Comparison of ENCODE assay signal across 39 cellular contexts in genomic region chr19:37511186-37511585, GRCh38.
"Had no signal": no experiment of that assay in that cellular context is flagged by ENCODE, and none has a peak within 500 bp of the region (broad histone marks: within the 10 kb centered on the region; RNA-seq: fewer than 3 reads in every experiment).

No MANE protein-coding gene starts in this region.

- H3K4me3 Mint-ChIP-seq: activated naive CD4-positive, alpha-beta T cell treated with anti-CD3 and anti-CD28 coated beads for 36 hours; activated naive CD4-positive, alpha-beta T cell treated with anti-CD3 and anti-CD28 coated beads, Interleukin-2, amount 10 ng/mL, durations not matched to agents 7 days and 5 days; activated naive CD4-positive, alpha-beta T cell treated with anti-CD3 and anti-CD28 coated beads, Interleukin-2, amount 50 U/mL, for 24 hours; activated naive CD8-positive, alpha-beta T cell; activated naive CD8-positive, alpha-beta T cell treated with anti-CD3 and anti-CD28 coated beads for 36 hours; activated naive CD8-positive, alpha-beta T cell treated with anti-CD3 and anti-CD28 coated beads, Interleukin-2, amount 10 ng/mL, durations not matched to agents 7 days and 5 days; activated naive CD8-positive, alpha-beta T cell treated with anti-CD3 and anti-CD28 coated beads, Interleukin-2, amount 50 U/mL, for 24 hours; activated T-cell treated with anti-CD3 and anti-CD28 coated beads, Interleukin-2, amount 50 U/mL, for 24 hours; activated T-cell treated with anti-CD3 and anti-CD28 coated beads, Interleukin-2, amount 50 U/mL, for 4 hours; activated T-cell treated with anti-CD3 and anti-CD28 coated beads, Interleukin-2, amount 50 U/mL, for 72 hours; activated T-helper 1 cell treated with anti-CD3 and anti-CD28 coated beads, Interleukin-12 subunit alpha, Interleukin-12 subunit beta, Interleukin-2, Interleukin-4 antibody, amounts not matched to agents 30 ng/mL and 10 ng/mL and 1 ng/mL, durations not matched to agents 14 hours and 24 hours and 36 hours; activated T-helper 17 cell treated with anti-CD3 and anti-CD28 coated beads, Interleukin-2, amount 50 U/mL, for 72 hours; brain; central memory CD8-positive, alpha-beta T cell had no signal

- ATAC-seq: activated naive CD4-positive, alpha-beta T cell treated with anti-CD3 and anti-CD28 coated beads, Interleukin-2, amount 50 U/mL, for 72 hours; activated naive CD8-positive, alpha-beta T cell treated with anti-CD3 and anti-CD28 coated beads, Interleukin-2, amount 50 U/mL, for 24 hours; activated T-cell treated with anti-CD3 and anti-CD28 coated beads, Interleukin-2, amount 50 U/mL, for 4 hours; activated T-cell treated with anti-CD3 and anti-CD28 coated beads, Interleukin-2, amount 50 U/mL, for 72 hours; activated T-helper 17 cell treated with anti-CD3 and anti-CD28 coated beads, Interleukin-2, amount 50 U/mL, for 72 hours; body of pancreas had no signal

- H3K4me1 Mint-ChIP-seq: activated naive CD4-positive, alpha-beta T cell treated with anti-CD3 and anti-CD28 coated beads, Interleukin-2, amount 10 ng/mL, durations not matched to agents 7 days and 5 days; activated naive CD4-positive, alpha-beta T cell treated with anti-CD3 and anti-CD28 coated beads, Interleukin-2, amount 50 U/mL, for 24 hours; activated naive CD8-positive, alpha-beta T cell treated with anti-CD3 and anti-CD28 coated beads for 36 hours; activated naive CD8-positive, alpha-beta T cell treated with anti-CD3 and anti-CD28 coated beads, Interleukin-2, amount 10 ng/mL, durations not matched to agents 7 days and 5 days; activated naive CD8-positive, alpha-beta T cell treated with anti-CD3 and anti-CD28 coated beads, Interleukin-2, amount 50 U/mL, for 24 hours; activated T-helper 17 cell treated with anti-CD3 and anti-CD28 coated beads, Interleukin-2, amount 50 U/mL, for 72 hours had no signal

- FAIRE-seq: astrocyte, bronchial epithelial cell had no signal

- H3K4me1 ChIP-seq: ascending aorta, breast epithelium had no signal

- H3K9me3 ChIP-seq: adrenal gland had no signal

- H3K27ac ChIP-seq: adrenal gland, ascending aorta, body of pancreas, brain microvascular endothelial cell, breast epithelium, cardiac muscle cell had no signal

- H3K27me3 ChIP-seq: adrenal gland, ascending aorta, body of pancreas, brain microvascular endothelial cell, breast epithelium, cardiac muscle cell had no signal

- H3K27ac Mint-ChIP-seq: activated naive CD4-positive, alpha-beta T cell treated with anti-CD3 and anti-CD28 coated beads for 36 hours; activated naive CD4-positive, alpha-beta T cell treated with anti-CD3 and anti-CD28 coated beads, Interleukin-2, amount 10 ng/mL, durations not matched to agents 7 days and 5 days; activated naive CD4-positive, alpha-beta T cell treated with anti-CD3 and anti-CD28 coated beads, Interleukin-2, amount 50 U/mL, for 24 hours; activated naive CD4-positive, alpha-beta T cell treated with anti-CD3 and anti-CD28 coated beads, Interleukin-2, amount 50 U/mL, for 72 hours; activated naive CD8-positive, alpha-beta T cell; activated naive CD8-positive, alpha-beta T cell treated with anti-CD3 and anti-CD28 coated beads for 36 hours; activated naive CD8-positive, alpha-beta T cell treated with anti-CD3 and anti-CD28 coated beads, Interleukin-2, amount 10 ng/mL, durations not matched to agents 7 days and 5 days; activated naive CD8-positive, alpha-beta T cell treated with anti-CD3 and anti-CD28 coated beads, Interleukin-2, amount 50 U/mL, for 24 hours; activated T-cell treated with anti-CD3 and anti-CD28 coated beads, Interleukin-2, amount 50 U/mL, for 24 hours; activated T-cell treated with anti-CD3 and anti-CD28 coated beads, Interleukin-2, amount 50 U/mL, for 72 hours; activated T-helper 1 cell treated with anti-CD3 and anti-CD28 coated beads, Interleukin-12 subunit alpha, Interleukin-12 subunit beta, Interleukin-2, Interleukin-4 antibody, amounts not matched to agents 30 ng/mL and 10 ng/mL and 1 ng/mL, durations not matched to agents 14 hours and 24 hours and 36 hours; activated T-helper 17 cell treated with anti-CD3 and anti-CD28 coated beads, Interleukin-2, amount 50 U/mL, for 72 hours; activated T-helper 2 cell treated with anti-CD3 and anti-CD28 coated beads, Interferon-gamma antibody, Interleukin-2, Interleukin-4, amounts not matched to agents 10 μg/mL and 5 μg/mL and 100 μg/mL, durations not matched to agents 14 hours and 24 hours and 36 hours; brain had no signal

- H3K36me3 ChIP-seq: adrenal gland, brain microvascular endothelial cell had no signal

- H3K4me3 ChIP-seq: adrenal gland, ascending aorta, body of pancreas, breast epithelium, cardiac muscle cell had no signal

- DNase-seq: activated effector memory CD4-positive, alpha-beta T cell treated with anti-CD3 and anti-CD28 coated beads, Interleukin-2, amount 50 U/mL, for 16 hours; activated effector memory CD4-positive, alpha-beta T cell treated with Interleukin-2 at 50 U/mL for 16 hours; activated gamma-delta T cell; activated gamma-delta T cell treated with Interleukin-2 at 50 U/mL for 16 hours; activated naive CD4-positive, alpha-beta T cell; activated naive CD4-positive, alpha-beta T cell treated with anti-CD3 and anti-CD28 coated beads for 36 hours; activated naive CD4-positive, alpha-beta T cell treated with anti-CD3 and anti-CD28 coated beads, Interleukin-2, amount 10 ng/mL, durations not matched to agents 7 days and 5 days; activated naive CD4-positive, alpha-beta T cell treated with anti-CD3 and anti-CD28 coated beads, Interleukin-2, amount 50 U/mL, for 16 hours; activated naive CD4-positive, alpha-beta T cell treated with Interleukin-2 at 50 U/mL for 16 hours; activated naive CD8-positive, alpha-beta T cell treated with anti-CD3 and anti-CD28 coated beads for 36 hours; activated naive CD8-positive, alpha-beta T cell treated with anti-CD3 and anti-CD28 coated beads, Interleukin-2, amount 10 ng/mL, durations not matched to agents 7 days and 5 days; activated naive CD8-positive, alpha-beta T cell treated with anti-CD3 and anti-CD28 coated beads, Interleukin-2, amount 50 U/mL, for 24 hours; activated T-cell treated with anti-CD3 and anti-CD28 coated beads, Interleukin-2, amount 50 U/mL, for 24 hours; activated T-cell treated with anti-CD3 and anti-CD28 coated beads, Interleukin-2, amount 50 U/mL, for 4 hours; activated T-cell treated with anti-CD3 and anti-CD28 coated beads, Interleukin-2, amount 50 U/mL, for 48 hours; activated T-cell treated with anti-CD3 and anti-CD28 coated beads, Interleukin-2, amount 50 U/mL, for 72 hours; adrenal gland; amniotic stem cell; amygdala; anterior cingulate cortex; aorta; body of pancreas; brain microvascular endothelial cell; caudate nucleus; central memory CD4-positive, alpha-beta T cell; cerebellar nuclear complex had no signal

- H3K27me3 Mint-ChIP-seq: activated naive CD4-positive, alpha-beta T cell treated with anti-CD3 and anti-CD28 coated beads, Interleukin-2, amount 10 ng/mL, durations not matched to agents 7 days and 5 days; activated naive CD4-positive, alpha-beta T cell treated with anti-CD3 and anti-CD28 coated beads, Interleukin-2, amount 50 U/mL, for 24 hours; activated naive CD8-positive, alpha-beta T cell; activated naive CD8-positive, alpha-beta T cell treated with anti-CD3 and anti-CD28 coated beads for 36 hours; activated naive CD8-positive, alpha-beta T cell treated with anti-CD3 and anti-CD28 coated beads, Interleukin-2, amount 10 ng/mL, durations not matched to agents 7 days and 5 days; activated naive CD8-positive, alpha-beta T cell treated with anti-CD3 and anti-CD28 coated beads, Interleukin-2, amount 50 U/mL, for 24 hours; activated T-cell treated with anti-CD3 and anti-CD28 coated beads, Interleukin-2, amount 50 U/mL, for 24 hours; activated T-helper 17 cell treated with anti-CD3 and anti-CD28 coated beads, Interleukin-2, amount 50 U/mL, for 72 hours; brain; central memory CD8-positive, alpha-beta T cell had no signal
